Comparison of ENCODE assay signal across 17 cellular contexts in genomic region chr15:33153548-33153947, GRCh38. TPM values are rescaled to one million over a fixed set of nuclear protein-coding genes. Genes with fewer than 3 reads are reported as not detected.
DNase-seq lines count a peak whose midpoint lies in the region; ATAC-seq, FAIRE-seq and TF ChIP-seq lines count a peak whose summit lies in the region.
"Had no signal": no experiment of that assay in that cellular context is flagged by ENCODE, and none has a peak within 500 bp of the region (broad histone marks: within the 10 kb centered on the region; RNA-seq: fewer than 3 reads in every experiment).

No MANE protein-coding gene starts in this region.

- WGBS in lung, 2 donors: 92 to 97% methylated on average over 17 of the region's 17 CpGs

- DNase-seq in RWPE2 (ENCODE audit: low spot score) (peak; percentile 64), ascending aorta (ENCODE audit: low spot score in 2 of 2) (no peak), lung (ENCODE audit: low spot score) (no peak), tibial artery (no peak), NCI-H1417 treated with DMSO at 0.1 percent for 48 hours (lab: John Stamatoyannopoulos, UW) (no peak), H54 (ENCODE audit: insufficient read length, low spot score) (no peak)
- no peak for DNase-seq in activated CD8-positive, alpha-beta memory T cell treated with anti-CD3 and anti-CD28 coated beads for 24 hours
- DNase-seq: CD8-positive, alpha-beta T cell; DND-41; GF-D8; Karpas-422; NCI-H1436 treated with DMSO at 0.1 percent for 48 hours; NCI-H2081; NCI-H510A treated with DMSO at 0.1 percent for 48 hours; SHP77 had no signal

- no peak for FAIRE-seq in H54 (lab: Jason Lieb, UNC)
- FAIRE-seq: D721Med had no signal

- H3K36me3 ChIP-seq in RWPE2 (ENCODE audit: low read depth) (no peaks in the 10 kb centered on the region), ascending aorta (no peaks in the 10 kb centered on the region), lung (ENCODE audit: control insufficient read depth in 2 of 2, insufficient read depth in 2 of 2, low read length in 2 of 2) (no peaks in the 10 kb centered on the region), tibial artery (no peaks in the 10 kb centered on the region)

- H3K4me3 ChIP-seq in RWPE2 (ENCODE audit: severe bottlenecking) (no peak overlapping the region), ascending aorta (peak overlapping the region; percentile 9 to 42), lung (peak overlapping the region; percentile 5), tibial artery (peak overlapping the region; percentile 23 to 29)

- peaks cover 4% of the 10 kb centered on the region for H3K4me1 ChIP-seq in RWPE2 (ENCODE audit: insufficient read depth, poor library complexity, severe bottlenecking)
- H3K4me1 ChIP-seq in ascending aorta: no peaks in the 10 kb centered on the region
- H3K4me1 ChIP-seq in lung (ENCODE audit: control insufficient read depth in 2 of 2, insufficient read depth in 2 of 2, low read length in 2 of 2): peaks cover 0 to 7% of the 10 kb centered on the region in 2 donors
- no peaks in the 10 kb centered on the region for H3K4me1 ChIP-seq in tibial artery

- no peak for ATAC-seq in RWPE2 (ENCODE audit: low read depth)
- no peak for ATAC-seq in lung (ENCODE audit: insufficient read depth, low FRiP score)
- ATAC-seq: CD8-positive, alpha-beta T cell; Panc1 had no signal

- H3K9me3 ChIP-seq in RWPE2 (ENCODE audit: severe bottlenecking): no peaks in the 10 kb centered on the region
- H3K9me3 ChIP-seq in ascending aorta: no peaks in the 10 kb centered on the region
- H3K9me3 ChIP-seq in lung (ENCODE audit: control insufficient read depth in 2 of 2, insufficient read depth in 1 of 2, low read length in 1 of 2): no peaks in the 10 kb centered on the region
- H3K9me3 ChIP-seq in tibial artery: no peaks in the 10 kb centered on the region

- intact Hi-C loops in ascending aorta (cut with DNase I) (no loop called here), tibial artery (cut with DNase I; ENCODE audit: low total_unique reads) (no loop called here)

- no peak overlapping the region for H3K27ac ChIP-seq in RWPE2 (ENCODE audit: poor library complexity, severe bottlenecking)
- no peak overlapping the region for H3K27ac ChIP-seq in ascending aorta
- H3K27ac ChIP-seq in lung (ENCODE audit: low read depth in 1 of 2, low read length in 1 of 2): peak overlapping the region in 1 of 2 donors; percentile 58
- H3K27ac ChIP-seq in tibial artery: no peak overlapping the region

- no peak for TF ChIP-seq POLR2A in H54 (IDR thresholded peaks at IDR 0.05; ENCODE audit: low read depth, low read length)

- TF ChIP-seq CTCF in RWPE2 (IDR thresholded peaks at IDR 0.05; ENCODE audit: poor library complexity, severe bottlenecking) (no peak), ascending aorta (IDR thresholded peaks at IDR 0.05) (no peak), lung (IDR thresholded peaks at IDR 0.05; ENCODE audit: control extremely low read depth, extremely low read depth) (no peak), tibial artery (IDR thresholded peaks at IDR 0.05) (no peak)

- H3K27me3 ChIP-seq in RWPE2 (ENCODE audit: insufficient read depth, poor library complexity, severe bottlenecking): no peaks in the 10 kb centered on the region
- no peaks in the 10 kb centered on the region for H3K27me3 ChIP-seq in ascending aorta
- H3K27me3 ChIP-seq in lung (ENCODE audit: control insufficient read depth, insufficient read depth): no peaks in the 10 kb centered on the region
- H3K27me3 ChIP-seq in tibial artery: no peaks in the 10 kb centered on the region

RNA-seq across cellular contexts. Expression of gene FMN1, which starts 41.0 kb away (rescaled TPM):
- total RNA-seq in ascending aorta (4.3 TPM), lung (10 to 100 TPM; 23.7 to 45.2 TPM)
- 1 to 10 TPM; 4.6 to 7.7 TPM for polyA plus RNA-seq in lung
